Comparison of ENCODE assay signal across 24 cellular contexts in genomic region chrX:15150578-15150977, GRCh38.
A peak's percentile ranks its signal among the peaks of the same experiment; 100 is the strongest.
DNase-seq lines count a peak whose midpoint lies in the region; ATAC-seq and TF ChIP-seq lines count a peak whose summit lies in the region.
"Had no signal": no experiment of that assay in that cellular context is flagged by ENCODE, and none has a peak within 500 bp of the region (broad histone marks: within the 10 kb centered on the region; RNA-seq: fewer than 3 reads in every experiment).

No MANE protein-coding gene starts in this region.

- CTCF ChIA-PET in activated B cell treated with CpG ODN at 0.5 μM for 24 hours (lab: Charles Lee), result no interaction called here

- POLR2A ChIA-PET in activated B cell treated with CpG ODN at 0.5 μM for 24 hours (lab: Charles Lee), result no interaction called here

- H3K27me3 ChIP-seq in Karpas-422 (ENCODE audit: low read length), result no peaks in the 10 kb centered on the region
- H3K27me3 ChIP-seq: SJSA1 had no signal

- H3K4me3 Mint-ChIP-seq in activated B cell treated with CpG ODN at 0.5 μM for 24 hours, result peak overlapping the region; percentile 35
- H3K4me3 Mint-ChIP-seq: CD8-positive, alpha-beta T cell had no signal

- H3K9ac ChIP-seq in Karpas-422 (ENCODE audit: low read length), result no peak overlapping the region
- H3K9ac ChIP-seq: BLaER1 treated with 17β-estradiol and CSF1 and Interleukin-3, amounts not matched to agents 10 nM and 100 nM had no signal

- intact Hi-C loops in activated B cell treated with CpG ODN at 0.5 μM for 24 hours (cut with micrococcal nuclease), result no loop called here

- no peak overlapping the region for H3K4me3 ChIP-seq in Karpas-422 (ENCODE audit: low read length)
- H3K4me3 ChIP-seq: BLaER1 treated with 17β-estradiol and CSF1 and Interleukin-3, amounts not matched to agents 10 nM and 100 nM; SJSA1 had no signal

- H3K79me2 ChIP-seq in Karpas-422 (ENCODE audit: low read length), result no peaks in the 10 kb centered on the region

- TF ChIP-seq CTCF in activated B cell treated with CpG ODN at 0.5 μM for 24 hours (IDR thresholded peaks at IDR 0.05), result no peak

- no peak overlapping the region for H3K27ac ChIP-seq in Karpas-422 (ENCODE audit: low read length)
- H3K27ac ChIP-seq: SJSA1 had no signal

- ATAC-seq in GM18870 (IDR thresholded peaks at IDR 0.05; ENCODE audit: unreplicated experiment) (peak; percentile 17), activated B cell treated with CpG ODN at 0.5 μM for 24 hours (ENCODE audit: low read depth) (no peak)
- ATAC-seq: CD8-positive, alpha-beta T cell; HCT116; Right ventricle myocardium inferior had no signal

- H3K9me3 Mint-ChIP-seq in activated B cell treated with CpG ODN at 0.5 μM for 24 hours, result no peaks in the 10 kb centered on the region
- H3K9me3 Mint-ChIP-seq: CD8-positive, alpha-beta T cell had no signal

- H3K27ac Mint-ChIP-seq in activated B cell treated with CpG ODN at 0.5 μM for 24 hours, result no peak overlapping the region
- H3K27ac Mint-ChIP-seq: CD8-positive, alpha-beta T cell had no signal

- H3K4me1 ChIP-seq in Karpas-422 (ENCODE audit: low read length), result peaks cover 12% of the 10 kb centered on the region
- H3K4me1 ChIP-seq: SJSA1 had no signal

- no peak overlapping the region for H2AFZ ChIP-seq in Karpas-422 (ENCODE audit: low read length)

- H3K9me3 ChIP-seq in Karpas-422 (ENCODE audit: low read length), result no peaks in the 10 kb centered on the region
- H3K9me3 ChIP-seq: BLaER1 treated with 17β-estradiol and CSF1 and Interleukin-3, amounts not matched to agents 10 nM and 100 nM; SJSA1 had no signal

- H3K4me2 ChIP-seq in Karpas-422 (ENCODE audit: low read depth, low read length, poor library complexity, severe bottlenecking), result no peak overlapping the region

- peak; percentile 19 for DNase-seq in Karpas-422
- no peak for DNase-seq in activated B cell treated with CpG ODN at 0.5 μM for 24 hours
- no peak for DNase-seq in globus pallidus (ENCODE audit: low spot score)
- DNase-seq in NCI-H526 treated with DMSO at 0.1 percent for 48 hours (lab: John Stamatoyannopoulos, UW), result no peak
- no peak for DNase-seq in central memory CD4-positive, alpha-beta T cell
- no peak for DNase-seq in T-helper 9 cell
- DNase-seq: ACHN; Calu3; CD8-positive, alpha-beta T cell; DMS153; Kasumi-1; NCI-H1092; NCI-H1436; NCI-H1930; NCI-H2227 treated with DMSO at 0.1 percent for 48 hours; NCI-H510A; NCI-H748 treated with DMSO at 0.1 percent for 48 hours; OCI-M1; T-helper 1 cell had no signal

- peaks cover 23% of the 10 kb centered on the region for H3K4me1 Mint-ChIP-seq in activated B cell treated with CpG ODN at 0.5 μM for 24 hours

- H3K27me3 Mint-ChIP-seq in activated B cell treated with CpG ODN at 0.5 μM for 24 hours, result no peaks in the 10 kb centered on the region

- H3K36me3 ChIP-seq in Karpas-422 (ENCODE audit: insufficient read depth, low read length), result no peaks in the 10 kb centered on the region
- H3K36me3 ChIP-seq: BLaER1 treated with 17β-estradiol and CSF1 and Interleukin-3, amounts not matched to agents 10 nM and 100 nM; SJSA1 had no signal

- no peaks in the 10 kb centered on the region for H3K9me2 ChIP-seq in Karpas-422 (replicated peaks; ENCODE audit: insufficient read depth, low read length)

- no peaks in the 10 kb centered on the region for H4K20me1 ChIP-seq in Karpas-422 (ENCODE audit: insufficient read depth, low read depth, low read length)
- H4K20me1 ChIP-seq: BLaER1 treated with 17β-estradiol and CSF1 and Interleukin-3, amounts not matched to agents 10 nM and 100 nM had no signal

- H3K36me3 Mint-ChIP-seq in activated B cell treated with CpG ODN at 0.5 μM for 24 hours (ENCODE audit: low read depth), result no peaks in the 10 kb centered on the region
- H3K36me3 Mint-ChIP-seq: CD8-positive, alpha-beta T cell had no signal
